9 cellular contexts compared by ENCODE assay signal in the genomic region with DNA sequence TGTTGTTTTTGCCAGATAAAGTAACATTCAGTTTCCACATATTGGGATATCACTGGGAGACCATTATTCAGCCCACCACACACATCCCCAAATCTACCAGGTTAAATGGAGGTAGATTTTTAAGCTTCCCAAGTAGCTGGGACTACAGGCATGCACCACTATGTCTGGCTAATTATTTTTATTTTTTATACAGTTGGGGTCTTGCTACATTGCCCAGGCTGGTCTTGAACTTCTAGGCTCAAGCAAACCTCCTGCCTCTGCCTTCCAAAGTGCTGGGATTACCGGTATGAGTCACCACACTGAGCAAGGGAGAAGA.
DNase-seq lines count a peak whose midpoint lies in the region; ATAC-seq and TF ChIP-seq lines count a peak whose summit lies in the region.
"Had no signal": no experiment of that assay in that cellular context is flagged by ENCODE, and none has a peak within 500 bp of the region (broad histone marks: within the 10 kb centered on the region; RNA-seq: fewer than 3 reads in every experiment).

No MANE protein-coding gene starts in this region.

- H3K4me1 ChIP-seq in MM.1S (ENCODE audit: low read length) (peaks cover 19% of the 10 kb centered on the region), breast epithelium (peaks cover 6 to 13% of the 10 kb centered on the region in 2 donors), neutrophil (ENCODE audit: control insufficient read depth in 1 of 2, insufficient read depth in 1 of 2, low read depth in 1 of 2, low read length in 1 of 2) (peaks cover 65 to 70% of the 10 kb centered on the region in 2 experiments)

- no peaks in the 10 kb centered on the region for H3K27me3 ChIP-seq in MM.1S (replicated peaks; ENCODE audit: insufficient read depth, low read length)
- no peaks in the 10 kb centered on the region for H3K27me3 ChIP-seq in breast epithelium
- no peaks in the 10 kb centered on the region for H3K27me3 ChIP-seq in neutrophil

- TF ChIP-seq CTCF in 22Rv1 (IDR thresholded peaks at IDR 0.05) (no peak), MM.1S (IDR thresholded peaks at IDR 0.05; ENCODE audit: low read length) (no peak), breast epithelium (IDR thresholded peaks at IDR 0.05) (no peak), neutrophil (IDR thresholded peaks at IDR 0.05) (no peak)

- H3K4me3 ChIP-seq in MM.1S (ENCODE audit: low read length) (no peak overlapping the region), breast epithelium (no peak overlapping the region), neutrophil (ENCODE audit: low read depth in 1 of 2, low read length in 1 of 2) (peak overlapping the region; percentile 51 to 52)

- DNase-seq in MM.1S, result no peak
- DNase-seq in breast epithelium (ENCODE audit: low spot score in 2 of 2), result no peak
- DNase-seq in DMS 273 treated with DMSO at 0.1 percent for 48 hours (lab: John Stamatoyannopoulos, UW), result no peak
- no peak for DNase-seq in glomerular visceral epithelial cell (ENCODE audit: extremely low spot score)
- DNase-seq in NCI-H187 (lab: John Stamatoyannopoulos, UW), result no peak
- DNase-seq: NCI-H1436 had no signal

- peak overlapping the region; percentile 36; the same call in 1 of the 2 replicates for H3K9ac ChIP-seq in MM.1S (ENCODE audit: low read length)

- ATAC-seq in GM18502 (IDR thresholded peaks at IDR 0.05; ENCODE audit: poor library complexity, unreplicated experiment), result no peak

- TF ChIP-seq POLR2A in breast epithelium (IDR thresholded peaks at IDR 0.05), result no peak

- H3K4me2 ChIP-seq in MM.1S (ENCODE audit: low read depth, low read length), result peak overlapping the region; percentile 30

- H3K27ac ChIP-seq in 22Rv1, result peak overlapping the region; percentile 68
- peak overlapping the region; percentile 85; the same call in 1 of the 2 replicates for H3K27ac ChIP-seq in MM.1S (ENCODE audit: low read length)
- peak overlapping the region; percentile 94 to 99 for H3K27ac ChIP-seq in breast epithelium
- peak overlapping the region; percentile 99 for H3K27ac ChIP-seq in neutrophil

- no peaks in the 10 kb centered on the region for H3K36me3 ChIP-seq in MM.1S (replicated peaks; ENCODE audit: insufficient read depth, low read length)
- H3K36me3 ChIP-seq in breast epithelium, result no peaks in the 10 kb centered on the region
- no peaks in the 10 kb centered on the region for H3K36me3 ChIP-seq in neutrophil

- peaks cover 14% of the 10 kb centered on the region for H3F3A ChIP-seq in MM.1S (ENCODE audit: insufficient read depth, low read length)

- H3K79me2 ChIP-seq in MM.1S (ENCODE audit: low read length), result peaks cover 10% of the 10 kb centered on the region

- intact Hi-C loops in breast epithelium (cut with DNase I; ENCODE audit: low total_unique reads), result loop anchor here (10.0 kb wide), 1 partner anchor 111 kb away; no protein-coding TSS in a partner anchor

- H4K20me1 ChIP-seq in MM.1S (ENCODE audit: insufficient read depth, low read length), result no peaks in the 10 kb centered on the region

- no peaks in the 10 kb centered on the region for H3K9me3 ChIP-seq in MM.1S (replicated peaks; ENCODE audit: insufficient read depth, low read length)
- H3K9me3 ChIP-seq in breast epithelium, result no peaks in the 10 kb centered on the region
- H3K9me3 ChIP-seq in neutrophil, result no peaks in the 10 kb centered on the region

- H2AFZ ChIP-seq in MM.1S (ENCODE audit: low read length), result 0 out of 2 replicates have a peak overlapping the region, but pooled peaks have one; percentile 37

- H3K9me2 ChIP-seq in MM.1S (replicated peaks; ENCODE audit: insufficient read depth, low read length), result no peaks in the 10 kb centered on the region

Comparison
In these comparisons a context has a peak if more than half of its experiments do, and no peak if none do; other contexts are left out.
1. H3K4me3 ChIP-seq: peak in neutrophil (2 of 2); none in MM.1S (single experiment) and breast epithelium (0 of 3).
2. Peak in every context shown above with its lines, with median percentiles within 50 percentile points of each other: H3K27ac ChIP-seq.